8 cellular contexts compared by ENCODE assay signal in the genomic region with DNA sequence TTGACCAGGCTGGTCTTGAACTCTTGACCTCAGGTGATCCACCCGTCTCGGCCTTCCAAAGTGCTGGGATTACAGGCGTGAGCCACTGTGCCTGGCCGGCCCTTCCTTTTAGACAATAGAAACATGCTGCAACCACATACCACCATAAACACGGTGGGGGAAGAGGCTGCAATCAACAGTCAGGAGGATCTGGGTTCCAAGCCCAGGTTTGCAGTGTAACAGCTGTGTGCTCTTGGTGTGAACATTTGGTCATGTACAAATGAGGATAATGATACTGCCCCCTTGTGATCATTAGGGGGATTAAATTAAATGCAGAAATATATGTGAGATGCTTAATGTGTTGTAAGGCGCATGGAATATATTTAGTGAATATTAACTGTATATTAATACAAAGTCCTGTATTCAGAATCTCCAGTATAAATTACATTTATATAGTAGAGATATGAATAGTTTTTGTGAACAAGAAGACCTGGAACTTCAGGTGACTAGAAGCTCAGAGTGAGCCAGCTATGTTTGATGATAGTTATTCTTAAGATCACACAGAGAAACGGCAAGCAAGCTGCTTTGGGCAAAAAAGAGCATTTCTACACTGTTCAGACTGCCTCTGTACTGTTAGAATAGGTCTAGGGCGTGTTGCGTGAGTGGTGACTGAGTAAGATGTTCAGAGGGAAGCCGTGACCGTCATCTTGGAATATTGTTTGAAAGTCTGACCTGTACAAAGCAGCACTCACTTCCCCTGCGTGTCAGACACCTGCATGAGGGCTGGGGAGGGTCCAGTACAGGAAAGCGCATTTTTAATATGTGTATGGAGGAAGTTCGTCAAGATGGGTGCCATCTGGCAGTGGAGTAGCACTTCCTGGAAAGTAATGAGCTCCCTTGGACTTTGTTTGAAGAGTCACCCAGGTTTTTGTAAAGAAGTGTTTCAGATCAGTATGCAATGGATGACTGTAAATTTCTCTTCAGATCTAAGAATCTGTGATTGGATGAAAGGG.
A peak's percentile ranks its signal among the peaks of the same experiment; 100 is the strongest.
DNase-seq lines count a peak whose midpoint lies in the region; ATAC-seq, FAIRE-seq and TF ChIP-seq lines count a peak whose summit lies in the region.

No MANE protein-coding gene starts in this region.

- no peak overlapping the region for H3K56ac ChIP-seq in H1 (replicated peaks; ENCODE audit: insufficient read length, low read depth, low read length)

- H4K5ac ChIP-seq in H1 (ENCODE audit: insufficient read length, low read depth, low read length), result no peak overlapping the region

- no peak overlapping the region for H3K4ac ChIP-seq in H1 (replicated peaks; ENCODE audit: insufficient read length, low read depth, low read length)

- no peak overlapping the region for H3K14ac ChIP-seq in H1 (ENCODE audit: insufficient read length)

- H3K4me2 ChIP-seq in H1 (ENCODE audit: insufficient read depth in 1 of 2, low read depth in 2 of 2, low read length in 2 of 2), result no peak overlapping the region

- no peaks in the 10 kb centered on the region for H3K23me2 ChIP-seq in H1 (ENCODE audit: low read depth, low read length)

- DNase-seq in AG04450 (ENCODE audit: low read depth, low spot score), result no peak
- no peak for DNase-seq in H1 (ENCODE audit: low read depth in 1 of 2, low spot score in 2 of 2)
- DNase-seq in nephron progenitor cell, result no peak
- no peak for DNase-seq in activated CD4-positive, alpha-beta memory T cell treated with anti-CD3 and anti-CD28 coated beads, Interleukin-2, amount 10 ng/mL, durations not matched to agents 7 days and 5 days

- H3K9me3 ChIP-seq in AG04450 (ENCODE audit: control insufficient read depth, insufficient read depth, low read length) (no peaks in the 10 kb centered on the region), H1 (ENCODE audit: insufficient read depth in 2 of 2, low read depth in 1 of 2, low read length in 1 of 2) (no peaks in the 10 kb centered on the region)

- no peak overlapping the region for H2BK12ac ChIP-seq in H1 (ENCODE audit: low read depth, low read length)

- H3K27ac ChIP-seq in AG04450 (ENCODE audit: low read depth, low read length), result no peak overlapping the region
- H3K27ac ChIP-seq in H1 (ENCODE audit: low read depth, low read length), result no peak overlapping the region

- H3K4me1 ChIP-seq in H1 (replicated peaks in 1 of 4; ENCODE audit: control insufficient read depth in 3 of 4, insufficient read depth in 4 of 4, low read length in 3 of 4), result peaks cover 0 to 7% (median 3%) of the 10 kb centered on the region in 4 experiments; a peak in 5 of 7 replicates

- peak; percentile 53 for TF ChIP-seq CTCF in AG04450 (IDR thresholded peaks at IDR 0.05; ENCODE audit: low read depth, low read length)
- TF ChIP-seq CTCF in H1 (IDR thresholded peaks at IDR 0.05; ENCODE audit: control extremely low read depth in 1 of 3, insufficient read depth in 1 of 3, low read depth in 1 of 3, low read length in 3 of 3), result peak in 2 of 3 experiments; percentile 32 to 56; a peak in 2 of 4 replicates
- TF ChIP-seq CTCF in nephron progenitor cell (IDR thresholded peaks at IDR 0.05), result peak; percentile 49

- H3K4me3 ChIP-seq in AG04450 (ENCODE audit: low read depth, low read length) (no peak overlapping the region), H1 (ENCODE audit: extremely low read depth in 1 of 4, insufficient read depth in 2 of 4, low read depth in 3 of 4, low read length in 4 of 4) (no peak overlapping the region)

- no peak overlapping the region for H3K4me3 Mint-ChIP-seq in nephron progenitor cell
- H3K4me3 Mint-ChIP-seq in activated CD4-positive, alpha-beta memory T cell treated with anti-CD3 and anti-CD28 coated beads, Interleukin-2, amount 10 ng/mL, durations not matched to agents 7 days and 5 days, result no peak overlapping the region

- peak; percentile 54 to 60 for TF ChIP-seq RAD21 in H1 (IDR thresholded peaks at IDR 0.05 in 1 of 2, conservative IDR thresholded peaks at IDR 0.05 in 1 of 2; ENCODE audit: low read depth in 2 of 2, low read length in 2 of 2)

- H3K36me3 Mint-ChIP-seq in nephron progenitor cell (ENCODE audit: low read depth), result no peaks in the 10 kb centered on the region
- no peaks in the 10 kb centered on the region for H3K36me3 Mint-ChIP-seq in activated CD4-positive, alpha-beta memory T cell treated with anti-CD3 and anti-CD28 coated beads, Interleukin-2, amount 10 ng/mL, durations not matched to agents 7 days and 5 days (ENCODE audit: low read depth)

- no peak overlapping the region for H3K23ac ChIP-seq in H1 (ENCODE audit: insufficient read length)

- H2BK5ac ChIP-seq in H1 (ENCODE audit: low read depth, low read length), result no peak overlapping the region

- H3K79me2 ChIP-seq in H1 (ENCODE audit: control insufficient read depth in 1 of 2, insufficient read depth in 2 of 2, low read length in 2 of 2), result peaks cover 4 to 92% of the 10 kb centered on the region in 2 experiments; a peak in 3 of 4 replicates

- H3K4me1 Mint-ChIP-seq in nephron progenitor cell, result peaks cover 86% of the 10 kb centered on the region
- no peaks in the 10 kb centered on the region for H3K4me1 Mint-ChIP-seq in activated CD4-positive, alpha-beta memory T cell treated with anti-CD3 and anti-CD28 coated beads, Interleukin-2, amount 10 ng/mL, durations not matched to agents 7 days and 5 days

- H4K20me1 ChIP-seq in H1 (replicated peaks in 1 of 2; ENCODE audit: control insufficient read depth in 1 of 2, insufficient read depth in 2 of 2, low read length in 2 of 2), result peaks cover 3 to 13% of the 10 kb centered on the region in 2 experiments

- H3K79me1 ChIP-seq in H1 (ENCODE audit: low read depth, low read length), result peaks cover 7% of the 10 kb centered on the region; the same call in 1 of the 2 replicates

- peaks cover 3% of the 10 kb centered on the region for H3K27me3 Mint-ChIP-seq in nephron progenitor cell (ENCODE audit: low read depth, poor library complexity)
- no peaks in the 10 kb centered on the region for H3K27me3 Mint-ChIP-seq in activated CD4-positive, alpha-beta memory T cell treated with anti-CD3 and anti-CD28 coated beads, Interleukin-2, amount 10 ng/mL, durations not matched to agents 7 days and 5 days

- no peaks in the 10 kb centered on the region for H3K36me3 ChIP-seq in H1 (ENCODE audit: control insufficient read depth in 2 of 4, insufficient read depth in 4 of 4, low read length in 3 of 4)

- H3K27me3 ChIP-seq in AG04450 (ENCODE audit: control insufficient read depth, insufficient read depth, low read length) (no peaks in the 10 kb centered on the region), H1 (replicated peaks in 1 of 4; ENCODE audit: control insufficient read depth in 3 of 4, extremely low read depth in 1 of 4, insufficient read depth in 3 of 4, low read length in 3 of 4) (no peaks in the 10 kb centered on the region)

- no peak overlapping the region for H2BK20ac ChIP-seq in H1 (ENCODE audit: low read length)

- H4K91ac ChIP-seq in H1 (replicated peaks; ENCODE audit: insufficient read length, low read length), result no peak overlapping the region

- H2BK15ac ChIP-seq in H1 (ENCODE audit: low read length), result no peak overlapping the region

- H2AFZ ChIP-seq in H1 (ENCODE audit: low read length), result no peak overlapping the region

- ATAC-seq in HG03342 (IDR thresholded peaks at IDR 0.05; ENCODE audit: unreplicated experiment) (peak; percentile 66), HG03108 (IDR thresholded peaks at IDR 0.05; ENCODE audit: unreplicated experiment) (no peak)

- 85% methylated on average over 14 of the region's 14 CpGs; no CpG with 5 or more reads in 1 of the 2 experiments for WGBS in H1 (ENCODE audit: extremely low coverage in 1 of 2, insufficient coverage in 1 of 2, insufficient read length in 1 of 2, insufficient replicate concordance in 2 of 2, low coverage in 1 of 2, low lambda C conversion rate in 2 of 2, missing lambda C conversion rate in 1 of 2), 2 experiments

- peak overlapping the region; percentile 46 for H3K27ac Mint-ChIP-seq in nephron progenitor cell
- H3K27ac Mint-ChIP-seq in activated CD4-positive, alpha-beta memory T cell treated with anti-CD3 and anti-CD28 coated beads, Interleukin-2, amount 10 ng/mL, durations not matched to agents 7 days and 5 days, result no peak overlapping the region

- H3K9ac ChIP-seq in H1 (replicated peaks in 1 of 4; ENCODE audit: extremely low read depth in 1 of 4, low read depth in 3 of 4, low read length in 3 of 4), result no peak overlapping the region

- no peak overlapping the region for H4K8ac ChIP-seq in H1 (ENCODE audit: extremely low read depth, insufficient read depth, low read length)

- no peak overlapping the region for H3K18ac ChIP-seq in H1 (ENCODE audit: extremely low read depth, low read length)

- no peak for TF ChIP-seq EP300 in H1 (IDR thresholded peaks at IDR 0.05; ENCODE audit: borderline replicate concordance in 1 of 2, low read depth in 2 of 2, low read length in 2 of 2)

- H2AK5ac ChIP-seq in H1 (ENCODE audit: low read depth, low read length), result no peak overlapping the region

- FAIRE-seq in G401.6 (lab: Jason Lieb, UNC) (peak; percentile 87), H1 (lab: Jason Lieb, UNC) (no peak)

- H3K9me3 Mint-ChIP-seq in nephron progenitor cell, result no peaks in the 10 kb centered on the region
- H3K9me3 Mint-ChIP-seq in activated CD4-positive, alpha-beta memory T cell treated with anti-CD3 and anti-CD28 coated beads, Interleukin-2, amount 10 ng/mL, durations not matched to agents 7 days and 5 days, result no peaks in the 10 kb centered on the region

- POLR2A ChIA-PET in AG04450 (lab: Yijun Ruan, JAX) (interaction anchor here (0.8 to 1.3 kb wide), 2 partner anchors 8 to 28 kb away, joined by 3 read pairs; no protein-coding TSS in a partner anchor), H1 (lab: Charles Lee; ENCODE audit: partially characterized antibody) (interaction anchor here (0.9 to 1.0 kb wide), 2 partner anchors 21 to 217 kb away, joined by 3 read pairs; no protein-coding TSS in a partner anchor)
- POLR2A ChIA-PET in activated CD4-positive, alpha-beta memory T cell treated with anti-CD3 and anti-CD28 coated beads, Interleukin-2, amount 10 ng/mL, durations not matched to agents 7 days and 5 days (lab: Charles Lee), result interaction anchor here (0.9 to 1.4 kb wide), 2 partner anchors 10 to 13 kb away, joined by 3 to 4 read pairs; no protein-coding TSS in a partner anchor

- H2BK120ac ChIP-seq in H1 (replicated peaks; ENCODE audit: low read depth, low read length), result no peak overlapping the region

- CTCF ChIA-PET in AG04450 (lab: Charles Lee), result interaction anchor here (0.6 to 2.4 kb wide), 21 partner anchors 8 to 362 kb away, joined by 3 to 16 read pairs (median 4); no protein-coding TSS in a partner anchor
- CTCF ChIA-PET in H1 (lab: Charles Lee; ENCODE audit: partially characterized antibody), result interaction anchor here (0.6 to 4.8 kb wide), 41 partner anchors 9 to 363 kb away, joined by 3 to 54 read pairs (median 4); no protein-coding TSS in a partner anchor
- CTCF ChIA-PET in activated CD4-positive, alpha-beta memory T cell treated with anti-CD3 and anti-CD28 coated beads, Interleukin-2, amount 10 ng/mL, durations not matched to agents 7 days and 5 days (lab: Charles Lee), result interaction anchor here (0.6 to 3.3 kb wide), 28 partner anchors 9 to 363 kb away, joined by 3 to 37 read pairs (median 4); no protein-coding TSS in a partner anchor

- no peak for TF ChIP-seq POLR2A in H1 (IDR thresholded peaks at IDR 0.05; ENCODE audit: control extremely low read depth in 1 of 2, low read depth in 2 of 2, low read length in 2 of 2)

TF ChIP-seq in PFSK-1, 5 proteins besides CTCF, POLR2A, EP300 and RAD21 (continues in another document):
- TF ChIP-seq POLR2AphosphoS5 (IDR thresholded peaks at IDR 0.05; ENCODE audit: low read depth, low read length), result no peak

TF ChIP-seq in H1, 55 proteins besides CTCF, POLR2A, EP300 and RAD21 (continues in another document):
- no peak for TF ChIP-seq FOSL1 (IDR thresholded peaks at IDR 0.05; ENCODE audit: insufficient read depth, low read depth, low read length)
